8 cellular contexts compared by ENCODE assay signal in genomic region chr2:90069290-90069894, GRCh38.
DNase-seq lines count a peak whose midpoint lies in the region; ATAC-seq and TF ChIP-seq lines count a peak whose summit lies in the region.

No MANE protein-coding gene starts in this region.

- H3K9me3 Mint-ChIP-seq in WTC11, result peaks cover 73% of the 10 kb centered on the region
- H3K9me3 Mint-ChIP-seq in activated T-helper 17 cell treated with anti-CD3 and anti-CD28 coated beads, Interleukin-2, amount 50 U/mL, for 72 hours, result peaks cover 4% of the 10 kb centered on the region
- no peaks in the 10 kb centered on the region for H3K9me3 Mint-ChIP-seq in activated T-helper 2 cell treated with anti-CD3 and anti-CD28 coated beads, Interferon-gamma antibody, Interleukin-2, Interleukin-4, amounts not matched to agents 10 μg/mL and 5 μg/mL and 100 μg/mL, durations not matched to agents 14 hours and 24 hours and 36 hours

- TF ChIP-seq CTCF in WTC11 (IDR thresholded peaks at IDR 0.05) (peak; percentile 24; the same call in 1 of the 2 replicates), liver (IDR thresholded peaks at IDR 0.05; ENCODE audit: low read depth, low read length, missing input control) (peak; percentile 52)

- H3K36me3 Mint-ChIP-seq in WTC11, result peaks cover 56% of the 10 kb centered on the region
- no peaks in the 10 kb centered on the region for H3K36me3 Mint-ChIP-seq in activated T-helper 17 cell treated with anti-CD3 and anti-CD28 coated beads, Interleukin-2, amount 50 U/mL, for 72 hours (ENCODE audit: low read depth)
- no peaks in the 10 kb centered on the region for H3K36me3 Mint-ChIP-seq in activated T-helper 2 cell treated with anti-CD3 and anti-CD28 coated beads, Interferon-gamma antibody, Interleukin-2, Interleukin-4, amounts not matched to agents 10 μg/mL and 5 μg/mL and 100 μg/mL, durations not matched to agents 14 hours and 24 hours and 36 hours (ENCODE audit: low read depth)

- intact Hi-C loops in activated T-helper 2 cell treated with anti-CD3 and anti-CD28 coated beads, Interferon-gamma antibody, Interleukin-2, Interleukin-4, amounts not matched to agents 10 μg/mL and 5 μg/mL and 100 μg/mL, durations not matched to agents 14 hours and 24 hours and 36 hours (cut with micrococcal nuclease), result no loop called here

- no peaks in the 10 kb centered on the region for H3K4me1 ChIP-seq in liver (ENCODE audit: control insufficient read depth in 4 of 4, insufficient read depth in 4 of 4, low read length in 3 of 4)

- H3K9ac ChIP-seq in liver (ENCODE audit: low read depth in 1 of 2, low read length in 2 of 2), result no peak overlapping the region

- no peaks in the 10 kb centered on the region for H3K4me1 Mint-ChIP-seq in WTC11
- H3K4me1 Mint-ChIP-seq in activated T-helper 17 cell treated with anti-CD3 and anti-CD28 coated beads, Interleukin-2, amount 50 U/mL, for 72 hours, result no peaks in the 10 kb centered on the region
- no peaks in the 10 kb centered on the region for H3K4me1 Mint-ChIP-seq in activated T-helper 2 cell treated with anti-CD3 and anti-CD28 coated beads, Interferon-gamma antibody, Interleukin-2, Interleukin-4, amounts not matched to agents 10 μg/mL and 5 μg/mL and 100 μg/mL, durations not matched to agents 14 hours and 24 hours and 36 hours (ENCODE audit: low read depth)

- POLR2A ChIA-PET in WTC11 (lab: Charles Lee), result no interaction called here

- 30% methylated on average over 13 of the region's 13 CpGs for WGBS in liver

- no peaks in the 10 kb centered on the region for H3K36me3 ChIP-seq in liver (ENCODE audit: control insufficient read depth in 4 of 4, insufficient read depth in 3 of 4, low read depth in 1 of 4, low read length in 3 of 4)

- no peak overlapping the region for H3K4me3 Mint-ChIP-seq in WTC11
- H3K4me3 Mint-ChIP-seq in activated T-helper 17 cell treated with anti-CD3 and anti-CD28 coated beads, Interleukin-2, amount 50 U/mL, for 72 hours, result no peak overlapping the region
- H3K4me3 Mint-ChIP-seq in activated T-helper 2 cell treated with anti-CD3 and anti-CD28 coated beads, Interferon-gamma antibody, Interleukin-2, Interleukin-4, amounts not matched to agents 10 μg/mL and 5 μg/mL and 100 μg/mL, durations not matched to agents 14 hours and 24 hours and 36 hours (ENCODE audit: low read depth), result no peak overlapping the region

- ATAC-seq in GM18858 (IDR thresholded peaks at IDR 0.05; ENCODE audit: unreplicated experiment) (peak; percentile 70), WTC11 (peak; percentile 88), GM21529 (IDR thresholded peaks at IDR 0.05; ENCODE audit: unreplicated experiment) (no peak)
- ATAC-seq in activated T-helper 17 cell treated with anti-CD3 and anti-CD28 coated beads, Interleukin-2, amount 50 U/mL, for 72 hours (replicated peaks), result no peak

- no peak overlapping the region for H3K4me3 ChIP-seq in liver (ENCODE audit: low read depth in 1 of 3, low read length in 3 of 3)

- H3K27ac Mint-ChIP-seq in WTC11, result no peak overlapping the region
- no peak overlapping the region for H3K27ac Mint-ChIP-seq in activated T-helper 17 cell treated with anti-CD3 and anti-CD28 coated beads, Interleukin-2, amount 50 U/mL, for 72 hours
- H3K27ac Mint-ChIP-seq in activated T-helper 2 cell treated with anti-CD3 and anti-CD28 coated beads, Interferon-gamma antibody, Interleukin-2, Interleukin-4, amounts not matched to agents 10 μg/mL and 5 μg/mL and 100 μg/mL, durations not matched to agents 14 hours and 24 hours and 36 hours, result no peak overlapping the region

- no peaks in the 10 kb centered on the region for H3K9me3 ChIP-seq in liver (ENCODE audit: control insufficient read depth in 4 of 4, low read length in 3 of 4)

- TF ChIP-seq RAD21 in liver (IDR thresholded peaks at IDR 0.05), result peak; percentile 34 to 62

- no peak overlapping the region for H3K27ac ChIP-seq in liver (ENCODE audit: low read depth in 1 of 2, low read length in 2 of 2)

- DNase-seq in COLO829 (ENCODE audit: low spot score) (peak; percentile 53), HT-29 (ENCODE audit: low spot score) (peak; percentile 72), WTC11 (ENCODE audit: low spot score) (peak; percentile 56)
- no peak for DNase-seq in activated T-helper 2 cell treated with anti-CD3 and anti-CD28 coated beads, Interferon-gamma antibody, Interleukin-2, Interleukin-4, amounts not matched to agents 10 μg/mL and 5 μg/mL and 100 μg/mL, durations not matched to agents 14 hours and 24 hours and 36 hours (ENCODE audit: low spot score)

- H3K27me3 Mint-ChIP-seq in WTC11 (ENCODE audit: low read depth), result peaks cover 8% of the 10 kb centered on the region
- H3K27me3 Mint-ChIP-seq in activated T-helper 17 cell treated with anti-CD3 and anti-CD28 coated beads, Interleukin-2, amount 50 U/mL, for 72 hours, result no peaks in the 10 kb centered on the region
- no peaks in the 10 kb centered on the region for H3K27me3 Mint-ChIP-seq in activated T-helper 2 cell treated with anti-CD3 and anti-CD28 coated beads, Interferon-gamma antibody, Interleukin-2, Interleukin-4, amounts not matched to agents 10 μg/mL and 5 μg/mL and 100 μg/mL, durations not matched to agents 14 hours and 24 hours and 36 hours (ENCODE audit: low read depth)

- H3K27me3 ChIP-seq in liver (ENCODE audit: control insufficient read depth in 4 of 4, insufficient read depth in 4 of 4, low read length in 3 of 4), result no peaks in the 10 kb centered on the region

- CTCF ChIA-PET in WTC11 (lab: Charles Lee), result interaction anchor here (1.0 to 1.3 kb wide), 2 partner anchors 9 to 168 kb away, joined by 3 to 6 read pairs; no protein-coding TSS in a partner anchor

TF ChIP-seq in WTC11, 78 proteins besides CTCF, POLR2A, EP300 and RAD21 (continues in another document):
- no peak for TF ChIP-seq FOXJ3 (CRISPR knock-in tag; IDR thresholded peaks at IDR 0.05; ENCODE audit: borderline replicate concordance)
- TF ChIP-seq EMX1 (CRISPR knock-in tag; IDR thresholded peaks at IDR 0.05), result no peak
- TF ChIP-seq ZNF232 (CRISPR knock-in tag; IDR thresholded peaks at IDR 0.05), result no peak
- TF ChIP-seq ETV6 (CRISPR knock-in tag; IDR thresholded peaks at IDR 0.05), result no peak
- TF ChIP-seq FOXK1 (CRISPR knock-in tag; IDR thresholded peaks at IDR 0.05), result no peak
- TF ChIP-seq GABPB1 (CRISPR knock-in tag; IDR thresholded peaks at IDR 0.05), result no peak
- no peak for TF ChIP-seq JUN (CRISPR knock-in tag; IDR thresholded peaks at IDR 0.05)
- no peak for TF ChIP-seq HMGA2 (CRISPR knock-in tag; IDR thresholded peaks at IDR 0.05)
- TF ChIP-seq MAX (CRISPR knock-in tag; IDR thresholded peaks at IDR 0.05), result no peak

TF ChIP-seq in liver, 16 proteins besides CTCF, POLR2A, EP300 and RAD21:
- TF ChIP-seq FOXA2 (IDR thresholded peaks at IDR 0.05), result no peak
- no peak for TF ChIP-seq ZBTB33 (IDR thresholded peaks at IDR 0.05)
- no peak for TF ChIP-seq HNF4A (conservative IDR thresholded peaks at IDR 0.05)
- no peak for TF ChIP-seq FOXA1 (IDR thresholded peaks at IDR 0.05)
- no peak for TF ChIP-seq REST (IDR thresholded peaks at IDR 0.05)
TF ChIP-seq in liver: peak in this region for 0.

Comparison
In these comparisons a context has a peak if more than half of its experiments do, and no peak if none do; other contexts are left out.
1. ATAC-seq: peak in GM18858 (single experiment) and WTC11 (single experiment); none in activated T-helper 17 cell treated with anti-CD3 and anti-CD28 coated beads, Interleukin-2, amount 50 U/mL, for 72 hours (single experiment) and GM21529 (single experiment).